ENCODE assay signal across 1 cellular context in the genomic region with DNA sequence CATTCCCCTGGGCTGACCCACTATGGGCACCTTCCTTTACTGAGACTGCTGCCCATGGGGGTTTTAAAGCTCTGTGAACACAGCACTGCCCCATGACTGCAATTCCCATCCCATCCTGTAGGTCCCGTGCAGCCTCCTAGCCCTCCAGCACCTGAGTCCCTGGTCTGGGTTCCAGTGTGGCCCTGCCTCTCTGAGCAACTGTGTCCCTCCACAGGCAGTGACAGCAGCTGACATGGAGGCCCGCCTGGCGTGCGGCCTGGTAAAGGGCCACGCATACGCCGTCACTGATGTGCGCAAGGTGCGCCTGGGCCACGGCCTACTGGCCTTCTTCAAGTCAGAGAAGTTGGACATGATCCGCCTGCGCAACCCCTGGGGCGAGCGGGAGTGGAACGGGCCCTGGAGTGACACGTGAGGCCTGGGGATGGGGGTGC.
TF ChIP-seq lines count a peak whose summit lies in the region.

No MANE protein-coding gene starts in this region.

TF ChIP-seq in endothelial cell of umbilical vein, 7 proteins besides CTCF, POLR2A, EP300 and RAD21:
- TF ChIP-seq POLR2AphosphoS5 (IDR thresholded peaks at IDR 0.05; ENCODE audit: insufficient read depth, low read depth, low read length) (no peak), FOS (IDR thresholded peaks at IDR 0.05; ENCODE audit: borderline replicate concordance, insufficient read depth, low read length) (no peak), EZH2 (IDR thresholded peaks at IDR 0.05; ENCODE audit: borderline replicate concordance, low read depth, low read length, severe bottlenecking) (no peak), MAX (IDR thresholded peaks at IDR 0.05; ENCODE audit: insufficient read depth, insufficient read length) (no peak), GATA2 (IDR thresholded peaks at IDR 0.05; ENCODE audit: insufficient read depth, insufficient read length, low read depth, low read length) (no peak), JUN (IDR thresholded peaks at IDR 0.05; ENCODE audit: borderline replicate concordance, insufficient read depth, insufficient read length, low read depth) (no peak), MYC (IDR thresholded peaks at IDR 0.05; ENCODE audit: low read depth, low read length) (no peak)
TF ChIP-seq in endothelial cell of umbilical vein: peak in this region for 0.
